19 cellular contexts compared by ENCODE assay signal in genomic region chr20:62370807-62371587, GRCh38. TPM values are rescaled to one million over a fixed set of nuclear protein-coding genes. Genes with fewer than 3 reads are reported as not detected.
DNase-seq lines count a peak whose midpoint lies in the region; ATAC-seq, FAIRE-seq and TF ChIP-seq lines count a peak whose summit lies in the region.
"Had no signal": no experiment of that assay in that cellular context is flagged by ENCODE, and none has a peak within 500 bp of the region (broad histone marks: within the 10 kb centered on the region; RNA-seq: fewer than 3 reads in every experiment).

No MANE protein-coding gene starts in this region.

- H3K36me3 ChIP-seq in HEK293 (ENCODE audit: control insufficient read depth in 2 of 2, insufficient read depth in 1 of 2, low read length in 2 of 2) (no peaks in the 10 kb centered on the region), stomach (no peaks in the 10 kb centered on the region)
- H3K36me3 ChIP-seq: BLaER1, SJCRH30, suprapubic skin had no signal

- H3K27ac ChIP-seq in HEK293 (ENCODE audit: extremely low read depth, low read depth, low read length) (peak overlapping the region; percentile 57; the same call in 1 of the 2 replicates), stomach (peak overlapping the region in 4 of 5 donors; percentile 53 to 92 (median 86))
- H3K27ac ChIP-seq: BLaER1 had no signal

- 48 to 70% (median 55%) methylated on average over 7 to 18 of the region's 18 CpGs for WGBS in stomach, 5 donors

- no peak for TF ChIP-seq POLR2A in stomach (IDR thresholded peaks at IDR 0.05)

- H3K27me3 ChIP-seq in stomach: peaks cover 0 to 52% (median 20%) of the 10 kb centered on the region in 3 donors
- H3K27me3 ChIP-seq: SJCRH30 had no signal

- CTCF ChIA-PET in HEK293 (lab: Yijun Ruan, JAX): interaction anchor here (4.6 kb wide), 1 partner anchor 12 kb away, joined by 25 read pairs; no protein-coding TSS in a partner anchor

- FAIRE-seq in RCC 7860 (lab: Jason Lieb, UNC): no peak
- FAIRE-seq: keratinocyte had no signal

- ATAC-seq in left lobe of liver: peak; percentile 50
- ATAC-seq: naive thymus-derived CD4-positive, alpha-beta T cell had no signal

- POLR2A ChIA-PET in HEK293 (lab: Yijun Ruan, JAX): interaction anchor here (3.6 kb wide), 1 partner anchor 11 kb away, joined by 14 read pairs; no protein-coding TSS in a partner anchor

- no peak for TF ChIP-seq EP300 in stomach (IDR thresholded peaks at IDR 0.05)

- H3K9me3 ChIP-seq in HEK293 (ENCODE audit: control insufficient read depth, insufficient read depth, low read depth, low read length): no peaks in the 10 kb centered on the region
- H3K9me3 ChIP-seq in stomach: no peaks in the 10 kb centered on the region
- H3K9me3 ChIP-seq: SJCRH30, suprapubic skin had no signal

- TF ChIP-seq CTCF in HEK293 (tag by site-specific recombination; IDR thresholded peaks at IDR 0.05) (no peak), stomach (IDR thresholded peaks at IDR 0.05) (no peak)

- peak; percentile 72 for DNase-seq in SK-N-DZ (ENCODE audit: low spot score)
- DNase-seq in left lobe of liver (ENCODE audit: low spot score): peak; percentile 88
- peak; percentile 49 for DNase-seq in stomach
- DNase-seq in RCC 7860 (ENCODE audit: low spot score): no peak
- DNase-seq in NCI-H2107 treated with DMSO at 0.1 percent for 48 hours (lab: John Stamatoyannopoulos, UW; ENCODE audit: unreplicated experiment): no peak
- DNase-seq in AML-193 (lab: John Stamatoyannopoulos, UW): no peak
- DNase-seq in activated gamma-delta T cell treated with Interleukin-2 at 50 U/mL for 16 hours: no peak
- DNase-seq: activated CD4-positive, alpha-beta T cell treated with anti-CD3 and anti-CD28 coated beads, Interleukin-2, amount 10 ng/mL, durations not matched to agents 7 days and 5 days; activated T-cell treated with anti-CD3 and anti-CD28 coated beads, Interleukin-2, amount 50 U/mL, for 24 hours; cerebellar nuclear complex; DND-41; naive thymus-derived CD4-positive, alpha-beta T cell; NCI-H1048; stimulated activated CD4-positive, alpha-beta T cell treated with anti-CD3 and anti-CD28 coated beads, Interleukin-1b, Interleukin-23, amount 100 ng/mL, for 48 hours had no signal

- intact Hi-C loops in stomach (cut with DNase I; ENCODE audit: low total_unique reads): no loop called here

- H3K4me3 ChIP-seq in HEK293 (ENCODE audit: low read depth, low read length) (no peak overlapping the region), stomach (no peak overlapping the region)
- H3K4me3 ChIP-seq: BLaER1, SJCRH30, suprapubic skin had no signal

- H3K4me1 ChIP-seq in HEK293 (ENCODE audit: control insufficient read depth, insufficient read depth, low read length) (peaks cover 30% of the 10 kb centered on the region), stomach (peaks cover 63 to 86% (median 77%) of the 10 kb centered on the region in 4 donors)

TF ChIP-seq in HEK293, 187 proteins besides CTCF, POLR2A, EP300 and RAD21:
- TF ChIP-seq ZNF341 (tag by site-specific recombination; IDR thresholded peaks at IDR 0.05; ENCODE audit: low read depth) (peak; percentile 28; the same call in 1 of the 2 replicates), PRDM10 (tag by site-specific recombination; IDR thresholded peaks at IDR 0.05) (no peak), ZBTB8A (tag by site-specific recombination; IDR thresholded peaks at IDR 0.05) (peak; percentile 58), ZBTB1 (tag by site-specific recombination; IDR thresholded peaks at IDR 0.05) (no peak), PATZ1 (tag by site-specific recombination; IDR thresholded peaks at IDR 0.05) (peak; percentile 40; the same call in 1 of the 2 replicates), ZNF169 (tag by site-specific recombination; IDR thresholded peaks at IDR 0.05) (no peak), GLIS1 (tag by site-specific recombination; IDR thresholded peaks at IDR 0.05) (no peak), SP2 (tag by site-specific recombination; IDR thresholded peaks at IDR 0.05) (peak; percentile 32), ZBTB48 (tag by site-specific recombination; IDR thresholded peaks at IDR 0.05) (peak; percentile 12; the same call in 1 of the 2 replicates), ZIC2 (tag by site-specific recombination; IDR thresholded peaks at IDR 0.05) (peak; percentile 31; the same call in 1 of the 2 replicates), ZNF473 (tag by site-specific recombination; IDR thresholded peaks at IDR 0.05) (no peak)
- TF ChIP-seq, protein P1, sequence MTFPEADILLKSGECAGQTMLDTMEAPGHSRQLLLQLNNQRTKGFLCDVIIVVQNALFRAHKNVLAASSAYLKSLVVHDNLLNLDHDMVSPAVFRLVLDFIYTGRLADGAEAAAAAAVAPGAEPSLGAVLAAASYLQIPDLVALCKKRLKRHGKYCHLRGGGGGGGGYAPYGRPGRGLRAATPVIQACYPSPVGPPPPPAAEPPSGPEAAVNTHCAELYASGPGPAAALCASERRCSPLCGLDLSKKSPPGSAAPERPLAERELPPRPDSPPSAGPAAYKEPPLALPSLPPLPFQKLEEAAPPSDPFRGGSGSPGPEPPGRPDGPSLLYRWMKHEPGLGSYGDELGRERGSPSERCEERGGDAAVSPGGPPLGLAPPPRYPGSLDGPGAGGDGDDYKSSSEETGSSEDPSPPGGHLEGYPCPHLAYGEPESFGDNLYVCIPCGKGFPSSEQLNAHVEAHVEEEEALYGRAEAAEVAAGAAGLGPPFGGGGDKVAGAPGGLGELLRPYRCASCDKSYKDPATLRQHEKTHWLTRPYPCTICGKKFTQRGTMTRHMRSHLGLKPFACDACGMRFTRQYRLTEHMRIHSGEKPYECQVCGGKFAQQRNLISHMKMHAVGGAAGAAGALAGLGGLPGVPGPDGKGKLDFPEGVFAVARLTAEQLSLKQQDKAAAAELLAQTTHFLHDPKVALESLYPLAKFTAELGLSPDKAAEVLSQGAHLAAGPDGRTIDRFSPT (tag by site-specific recombination; IDR thresholded peaks at IDR 0.05): peak; percentile 27; the same call in 1 of the 2 replicates

RNA-seq across cellular contexts. Expression of gene LAMA5, which starts 3.9 kb away (rescaled TPM):
- 32.9 and 33.6 TPM in 2 replicates for polyA plus RNA-seq in SK-N-DZ (2014; cell fraction: cytosol; rRNA removed)
- polyA plus RNA-seq in SK-N-DZ (2014; cell fraction: nucleus; rRNA removed): 352 and 482 TPM in 2 replicates
- 112 TPM for total RNA-seq in left lobe of liver
- total RNA-seq in stomach: 100 to 1,000 TPM in 2 of 5 donors, 10 to 100 TPM in 3; 42.2 to 278 (median 86.9) TPM
- 100 to 1,000 TPM in 1 of 3 donors, 10 to 100 TPM in 2; 41.4 to 278 (median 72.3) TPM for polyA plus RNA-seq in stomach
- polyA plus RNA-seq: naive thymus-derived CD4-positive, alpha-beta T cell had no signal

RNA-seq across cellular contexts. Expression of gene RPS21, which starts 15.9 kb away (rescaled TPM):
- polyA plus RNA-seq in SK-N-DZ (2014; cell fraction: cytosol; rRNA removed): 10,912 and 11,337 TPM in 2 replicates
- polyA plus RNA-seq in SK-N-DZ (2014; cell fraction: nucleus; rRNA removed): 6,422 and 11,565 TPM in 2 replicates
- total RNA-seq in left lobe of liver: 432 TPM
- 1,000 to 10,000 TPM in 3 of 5 donors, 100 to 1,000 TPM in 2; 239 to 2,998 (median 1,528) TPM for total RNA-seq in stomach
- 1,000 to 10,000 TPM; 4,606 to 7,615 (median 4,647) TPM for polyA plus RNA-seq in stomach

RNA-seq across cellular contexts. Expression of gene CABLES2, which starts 36.1 kb away (rescaled TPM):
- 7.8 and 8.4 TPM in 2 replicates for polyA plus RNA-seq in SK-N-DZ (2014; cell fraction: cytosol; rRNA removed)
- polyA plus RNA-seq in SK-N-DZ (2014; cell fraction: nucleus; rRNA removed): 4.6 and 8.4 TPM in 2 replicates
- 1.8 TPM for total RNA-seq in left lobe of liver
- 1 to 10 TPM in 4 of 5 donors, under 1 TPM in 1; 0.55 to 7.8 (median 1.4) TPM for total RNA-seq in stomach
- polyA plus RNA-seq in stomach: 1 to 10 TPM; 2.0 to 3.2 (median 2.5) TPM

RNA-seq across cellular contexts. Expression of gene RBBP8NL, which starts 56.3 kb away (rescaled TPM):
- polyA plus RNA-seq in SK-N-DZ (2014; cell fraction: cytosol; rRNA removed): not detected in 2 replicates
- polyA plus RNA-seq in SK-N-DZ (2014; cell fraction: nucleus; rRNA removed): not detected in 2 replicates
- total RNA-seq in left lobe of liver (not detected), stomach (1 to 10 TPM in 1 of 5 donors, under 1 TPM in 2, not detected in 2; 0.45 to 2.3 (median 0.55) TPM)
- polyA plus RNA-seq in stomach: 1 to 10 TPM; 2.1 to 8.0 (median 5.7) TPM
- total RNA-seq: activated CD4-positive, alpha-beta T cell treated with anti-CD3 and anti-CD28 coated beads, Interleukin-2, amount 10 ng/mL, durations not matched to agents 7 days and 5 days; naive thymus-derived CD4-positive, alpha-beta T cell; SJCRH30 had no signal
- polyA plus RNA-seq: naive thymus-derived CD4-positive, alpha-beta T cell had no signal

Comparison
In these comparisons a context has a peak if more than half of its experiments do, and no peak if none do; other contexts are left out.
1. DNase-seq: peak in SK-N-DZ (single experiment), left lobe of liver (single experiment) and stomach (single experiment); none in RCC 7860 (single experiment), NCI-H2107 treated with DMSO at 0.1 percent for 48 hours (single experiment), AML-193 (0 of 2) and activated gamma-delta T cell treated with Interleukin-2 at 50 U/mL for 16 hours (single experiment).